ENCODE assay signal across 29 cellular contexts in the genomic region with DNA sequence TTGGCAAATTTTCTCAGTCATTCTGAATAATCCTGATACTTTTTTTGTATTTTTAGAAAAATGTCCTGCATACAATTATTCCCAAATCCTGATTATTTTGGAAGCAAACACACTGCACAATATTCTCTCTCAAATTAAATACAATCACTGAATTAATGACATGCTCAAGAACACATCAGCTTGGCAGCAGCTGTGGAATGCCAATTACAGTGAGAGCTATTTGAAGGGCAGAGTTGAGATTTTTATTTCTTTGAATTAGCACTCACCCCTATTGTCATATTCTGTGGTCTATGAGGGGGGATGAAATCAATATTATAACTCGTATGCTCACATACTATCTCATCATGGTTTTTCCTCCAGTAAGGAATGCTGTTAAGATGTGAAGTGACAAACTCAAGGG.
"Had no signal": no experiment of that assay in that cellular context is flagged by ENCODE, and none has a peak within 500 bp of the region (broad histone marks: within the 10 kb centered on the region; RNA-seq: fewer than 3 reads in every experiment).

No MANE protein-coding gene starts in this region.

- H3K9me3 Mint-ChIP-seq: activated CD4-positive, alpha-beta T cell treated with anti-CD3 and anti-CD28 coated beads, Interleukin-2, amount 10 ng/mL, durations not matched to agents 7 days and 5 days; activated naive CD8-positive, alpha-beta T cell treated with anti-CD3 and anti-CD28 coated beads, Interleukin-2, amount 10 ng/mL, durations not matched to agents 7 days and 5 days; endodermal cell; WTC11 had no signal

- H3K36me3 Mint-ChIP-seq: activated naive CD4-positive, alpha-beta T cell treated with anti-CD3 and anti-CD28 coated beads, Interleukin-2, amount 10 ng/mL, durations not matched to agents 7 days and 5 days; activated naive CD4-positive, alpha-beta T cell treated with anti-CD3 and anti-CD28 coated beads, Interleukin-2, amount 50 U/mL, for 72 hours; activated naive CD8-positive, alpha-beta T cell treated with anti-CD3 and anti-CD28 coated beads, Interleukin-2, amount 10 ng/mL, durations not matched to agents 7 days and 5 days; WTC11 had no signal

- H3K27me3 ChIP-seq: ascending aorta, brain microvascular endothelial cell, dorsolateral prefrontal cortex had no signal

- H3K9me3 ChIP-seq: ascending aorta had no signal

- H3K36me3 ChIP-seq: brain microvascular endothelial cell had no signal

- H3K4me1 Mint-ChIP-seq: activated CD4-positive, alpha-beta memory T cell treated with anti-CD3 and anti-CD28 coated beads, Interleukin-2, amount 10 ng/mL, durations not matched to agents 7 days and 5 days; activated CD4-positive, alpha-beta T cell treated with anti-CD3 and anti-CD28 coated beads, Interleukin-2, amount 10 ng/mL, durations not matched to agents 7 days and 5 days; activated naive CD4-positive, alpha-beta T cell treated with anti-CD3 and anti-CD28 coated beads, Interleukin-2, amount 10 ng/mL, durations not matched to agents 7 days and 5 days; activated naive CD8-positive, alpha-beta T cell treated with anti-CD3 and anti-CD28 coated beads, Interleukin-2, amount 10 ng/mL, durations not matched to agents 7 days and 5 days; central memory CD8-positive, alpha-beta T cell; T-helper 17 cell had no signal

- H3K4me1 ChIP-seq: ascending aorta had no signal

- H3K27ac Mint-ChIP-seq: activated CD4-positive, alpha-beta memory T cell treated with anti-CD3 and anti-CD28 coated beads, Interleukin-2, amount 10 ng/mL, durations not matched to agents 7 days and 5 days; activated CD4-positive, alpha-beta T cell treated with anti-CD3 and anti-CD28 coated beads, Interleukin-2, amount 10 ng/mL, durations not matched to agents 7 days and 5 days; activated naive CD4-positive, alpha-beta T cell treated with anti-CD3 and anti-CD28 coated beads, Interleukin-2, amount 10 ng/mL, durations not matched to agents 7 days and 5 days; activated naive CD4-positive, alpha-beta T cell treated with anti-CD3 and anti-CD28 coated beads, Interleukin-2, amount 50 U/mL, for 72 hours; activated naive CD8-positive, alpha-beta T cell treated with anti-CD3 and anti-CD28 coated beads, Interleukin-2, amount 10 ng/mL, durations not matched to agents 7 days and 5 days; activated T-cell treated with anti-CD3 and anti-CD28 coated beads, Interleukin-2, amount 50 U/mL, for 24 hours; activated T-cell treated with anti-CD3 and anti-CD28 coated beads, Interleukin-2, amount 50 U/mL, for 72 hours; dendritic cell treated with granulocyte-macrophage colony-stimulating factor and Interleukin-4, amounts not matched to agents 40 ng/mL and 50 ng/mL, for 4 days; endodermal cell; T-helper 17 cell; T-helper 2 cell treated with Interferon-gamma antibody and Interleukin-4, amounts not matched to agents 5 μg/mL and 100 μg/mL, for 36 hours; WTC11 had no signal

- ATAC-seq: activated naive CD4-positive, alpha-beta T cell treated with anti-CD3 and anti-CD28 coated beads, Interleukin-2, amount 50 U/mL, for 72 hours; activated T-cell treated with anti-CD3 and anti-CD28 coated beads, Interleukin-2, amount 50 U/mL, for 72 hours; esophagus mucosa; T-helper 17 cell; WTC11 had no signal

- H3K4me3 Mint-ChIP-seq: activated CD4-positive, alpha-beta memory T cell treated with anti-CD3 and anti-CD28 coated beads, Interleukin-2, amount 10 ng/mL, durations not matched to agents 7 days and 5 days; activated CD4-positive, alpha-beta T cell treated with anti-CD3 and anti-CD28 coated beads, Interleukin-2, amount 10 ng/mL, durations not matched to agents 7 days and 5 days; activated naive CD4-positive, alpha-beta T cell treated with anti-CD3 and anti-CD28 coated beads, Interleukin-2, amount 10 ng/mL, durations not matched to agents 7 days and 5 days; activated naive CD8-positive, alpha-beta T cell treated with anti-CD3 and anti-CD28 coated beads, Interleukin-2, amount 10 ng/mL, durations not matched to agents 7 days and 5 days; activated T-cell treated with anti-CD3 and anti-CD28 coated beads, Interleukin-2, amount 50 U/mL, for 24 hours; activated T-cell treated with anti-CD3 and anti-CD28 coated beads, Interleukin-2, amount 50 U/mL, for 72 hours; central memory CD8-positive, alpha-beta T cell; dendritic cell treated with granulocyte-macrophage colony-stimulating factor and Interleukin-4, amounts not matched to agents 40 ng/mL and 50 ng/mL, for 4 days; endodermal cell; T-helper 17 cell; T-helper 2 cell treated with Interferon-gamma antibody and Interleukin-4, amounts not matched to agents 5 μg/mL and 100 μg/mL, for 36 hours; WTC11 had no signal

- H3K4me3 ChIP-seq: ascending aorta, coronary artery, dorsolateral prefrontal cortex had no signal

- H3K27me3 Mint-ChIP-seq: activated CD4-positive, alpha-beta memory T cell treated with anti-CD3 and anti-CD28 coated beads, Interleukin-2, amount 10 ng/mL, durations not matched to agents 7 days and 5 days; activated CD4-positive, alpha-beta T cell treated with anti-CD3 and anti-CD28 coated beads, Interleukin-2, amount 10 ng/mL, durations not matched to agents 7 days and 5 days; activated naive CD4-positive, alpha-beta T cell treated with anti-CD3 and anti-CD28 coated beads, Interleukin-2, amount 10 ng/mL, durations not matched to agents 7 days and 5 days; activated naive CD8-positive, alpha-beta T cell treated with anti-CD3 and anti-CD28 coated beads, Interleukin-2, amount 10 ng/mL, durations not matched to agents 7 days and 5 days; activated T-cell treated with anti-CD3 and anti-CD28 coated beads, Interleukin-2, amount 50 U/mL, for 24 hours; central memory CD8-positive, alpha-beta T cell; dendritic cell treated with granulocyte-macrophage colony-stimulating factor and Interleukin-4, amounts not matched to agents 40 ng/mL and 50 ng/mL, for 4 days; T-helper 17 cell had no signal

- DNase-seq: activated CD4-positive, alpha-beta memory T cell treated with anti-CD3 and anti-CD28 coated beads, Interleukin-2, amount 10 ng/mL, durations not matched to agents 7 days and 5 days; activated CD4-positive, alpha-beta T cell treated with anti-CD3 and anti-CD28 coated beads for 1 hour; activated CD4-positive, alpha-beta T cell treated with anti-CD3 and anti-CD28 coated beads for 4 hours; activated CD4-positive, alpha-beta T cell treated with anti-CD3 and anti-CD28 coated beads, Interleukin-2, amount 10 ng/mL, durations not matched to agents 7 days and 5 days; activated CD4-positive, alpha-beta T cell treated with anti-CD3 and anti-CD28 coated beads, Interleukin-2, amount 50 U/mL, for 4 hours; activated CD8-positive, alpha-beta memory T cell treated with anti-CD3 and anti-CD28 coated beads, Interleukin-2, amount 50 U/mL, for 48 hours; activated gamma-delta T cell; activated naive CD4-positive, alpha-beta T cell; activated naive CD4-positive, alpha-beta T cell treated with anti-CD3 and anti-CD28 coated beads, Interleukin-2, amount 10 ng/mL, durations not matched to agents 7 days and 5 days; activated naive CD8-positive, alpha-beta T cell treated with anti-CD3 and anti-CD28 coated beads, Interleukin-2, amount 10 ng/mL, durations not matched to agents 7 days and 5 days; activated T-cell treated with anti-CD3 and anti-CD28 coated beads for 4 hours; activated T-cell treated with anti-CD3 and anti-CD28 coated beads, Interleukin-2, amount 50 U/mL, for 24 hours; activated T-cell treated with anti-CD3 and anti-CD28 coated beads, Interleukin-2, amount 50 U/mL, for 72 hours; brain microvascular endothelial cell; dorsolateral prefrontal cortex; effector memory CD4-positive, alpha-beta T cell; endodermal cell; foreskin fibroblast; head of caudate nucleus; T-helper 17 cell; T1000 had no signal

- H3K27ac ChIP-seq: ascending aorta, brain microvascular endothelial cell, coronary artery, dorsolateral prefrontal cortex had no signal
